ENCODE assay signal across 12 cellular contexts in the genomic region with DNA sequence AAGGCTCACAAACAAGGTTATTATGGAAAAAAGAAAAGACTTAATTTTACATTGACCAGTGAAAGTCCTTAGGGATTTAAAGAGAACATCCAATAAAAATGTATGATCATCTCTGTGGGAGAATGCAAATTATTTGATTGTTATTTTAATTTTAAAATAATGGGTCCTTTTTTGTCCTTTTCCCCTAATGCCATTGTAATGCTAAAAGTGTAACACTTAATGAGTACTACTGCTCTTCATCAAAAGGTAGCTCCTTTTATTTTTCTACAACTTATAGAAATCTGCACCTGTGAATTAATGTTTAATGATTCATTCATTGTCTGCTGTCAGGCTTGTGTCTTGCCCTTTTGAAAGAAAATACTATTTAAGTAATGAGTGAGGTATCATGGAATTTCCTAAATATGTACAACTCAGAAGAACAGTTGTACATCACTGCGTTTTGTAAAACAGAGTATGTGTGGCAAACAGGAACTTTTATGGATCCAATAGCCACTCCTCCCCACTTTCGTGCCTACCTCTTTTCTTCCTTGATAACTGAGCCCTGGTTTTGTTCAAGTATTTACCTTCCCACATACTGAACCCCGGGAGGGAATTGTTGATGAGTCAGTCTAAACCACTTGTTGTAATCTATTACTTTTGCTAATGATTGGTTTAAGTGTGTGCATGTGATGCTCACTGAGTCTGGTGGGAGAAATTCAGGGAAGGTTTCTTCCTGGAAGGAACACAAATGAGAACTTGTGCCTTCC. TPM values are rescaled to one million over a fixed set of nuclear protein-coding genes. Genes with fewer than 3 reads are reported as not detected.
DNase-seq lines count a peak whose midpoint lies in the region; ATAC-seq and TF ChIP-seq lines count a peak whose summit lies in the region.
"Had no signal": no experiment of that assay in that cellular context is flagged by ENCODE, and none has a peak within 500 bp of the region (broad histone marks: within the 10 kb centered on the region; RNA-seq: fewer than 3 reads in every experiment).

No MANE protein-coding gene starts in this region.

- no peak overlapping the region for H3K4me3 ChIP-seq in PC-3 (ENCODE audit: low read length)
- no peak overlapping the region for H3K4me3 ChIP-seq in transverse colon
- H3K4me3 ChIP-seq: SK-N-MC had no signal

- no peak overlapping the region for H3K9ac ChIP-seq in PC-3 (ENCODE audit: low read length)

- H4K20me1 ChIP-seq in PC-3 (ENCODE audit: low read length), result no peaks in the 10 kb centered on the region

- TF ChIP-seq CTCF in PC-3 (conservative IDR thresholded peaks at IDR 0.05; ENCODE audit: low read depth, low read length) (no peak), progenitor cell of endocrine pancreas (IDR thresholded peaks at IDR 0.05; ENCODE audit: unreplicated experiment) (no peak), transverse colon (IDR thresholded peaks at IDR 0.05) (no peak), mesothelial cell of epicardium (IDR thresholded peaks at IDR 0.05; ENCODE audit: unreplicated experiment) (no peak)

- H3K27me3 Mint-ChIP-seq in progenitor cell of endocrine pancreas (no peaks in the 10 kb centered on the region), mesothelial cell of epicardium (ENCODE audit: low read depth) (no peaks in the 10 kb centered on the region)

- in situ Hi-C loops in transverse colon (cut with MboI; ENCODE audit: low pct_ligation_motif_present in 1 of 4, low pct_unique_long_range_greater_than_20kb in 1 of 4, low sequenced_read_pairs in 3 of 4), result no loop called here

- H3K4me1 ChIP-seq in PC-3 (ENCODE audit: insufficient read depth, low read length), result peaks cover 8% of the 10 kb centered on the region
- no peaks in the 10 kb centered on the region for H3K4me1 ChIP-seq in transverse colon

- DNase-seq in DMS53 (lab: John Stamatoyannopoulos, UW), result peak; percentile 47
- DNase-seq in DMS53 treated with DMSO at 0.1 percent for 48 hours (lab: John Stamatoyannopoulos, UW; ENCODE audit: unreplicated experiment), result no peak
- DNase-seq in PC-3, result peak; percentile 49
- peak; percentile 71 for DNase-seq in epithelial cell of prostate (ENCODE audit: low read depth, low spot score)
- DNase-seq in progenitor cell of endocrine pancreas (ENCODE audit: low spot score, unreplicated experiment), result no peak
- no peak for DNase-seq in transverse colon
- DNase-seq in mesothelial cell of epicardium (ENCODE audit: low spot score in 2 of 2, unreplicated experiment in 2 of 2), result no peak
- DNase-seq: 8988T; activated T-cell treated with anti-CD3 and anti-CD28 coated beads, Interleukin-2, amount 50 U/mL, for 4 hours; NCI-H526 treated with DMSO at 0.1 percent for 48 hours had no signal

- CTCF ChIA-PET in PC-3 (lab: Charles Lee), result no interaction called here

- H3K4me1 Mint-ChIP-seq in progenitor cell of endocrine pancreas (ENCODE audit: low read depth) (peaks cover 14% of the 10 kb centered on the region), mesothelial cell of epicardium (peaks cover 49% of the 10 kb centered on the region)

- H3K36me3 Mint-ChIP-seq in progenitor cell of endocrine pancreas (ENCODE audit: insufficient read depth) (no peaks in the 10 kb centered on the region), mesothelial cell of epicardium (no peaks in the 10 kb centered on the region)

- intact Hi-C loops in PC-3 (cut with micrococcal nuclease) (no loop called here), transverse colon (cut with DNase I; ENCODE audit: low total_unique reads) (no loop called here)

- H3K27me3 ChIP-seq in PC-3 (ENCODE audit: low read length) (no peaks in the 10 kb centered on the region), transverse colon (no peaks in the 10 kb centered on the region)

- H3K4me3 Mint-ChIP-seq in progenitor cell of endocrine pancreas (ENCODE audit: low read depth) (no peak overlapping the region), mesothelial cell of epicardium (no peak overlapping the region)
- H3K4me3 Mint-ChIP-seq: activated T-cell treated with anti-CD3 and anti-CD28 coated beads, Interleukin-2, amount 50 U/mL, for 4 hours had no signal

- no peaks in the 10 kb centered on the region for H3F3A ChIP-seq in PC-3 (ENCODE audit: low read length, unreplicated experiment)

- no peak for TF ChIP-seq POLR2A in transverse colon (IDR thresholded peaks at IDR 0.05)

- no peak overlapping the region; the same call in 1 of the 2 replicates for H2AFZ ChIP-seq in PC-3 (ENCODE audit: low read length)

- H3K36me3 ChIP-seq in PC-3 (ENCODE audit: low read depth, low read length), result no peaks in the 10 kb centered on the region
- no peaks in the 10 kb centered on the region for H3K36me3 ChIP-seq in transverse colon

- no peaks in the 10 kb centered on the region for H3K9me2 ChIP-seq in PC-3 (replicated peaks; ENCODE audit: low read length)

- ATAC-seq in PC-3, result peak; percentile 57
- no peak for ATAC-seq in GM21825 (IDR thresholded peaks at IDR 0.05; ENCODE audit: unreplicated experiment)
- ATAC-seq: activated T-cell treated with anti-CD3 and anti-CD28 coated beads, Interleukin-2, amount 50 U/mL, for 4 hours had no signal

- H3K27ac Mint-ChIP-seq in progenitor cell of endocrine pancreas (peak overlapping the region; percentile 29), mesothelial cell of epicardium (no peak overlapping the region)

- POLR2A ChIA-PET in PC-3 (lab: Charles Lee; ENCODE audit: unreplicated experiment), result no interaction called here

- 0 out of 2 replicates have a peak overlapping the region, but pooled peaks have one; percentile 2 for H3K4me2 ChIP-seq in PC-3 (ENCODE audit: low read length)

- no peaks in the 10 kb centered on the region for H3K79me2 ChIP-seq in PC-3 (ENCODE audit: low read length)

- H3K9me3 Mint-ChIP-seq in progenitor cell of endocrine pancreas (ENCODE audit: low read depth), result no peaks in the 10 kb centered on the region
- no peaks in the 10 kb centered on the region for H3K9me3 Mint-ChIP-seq in mesothelial cell of epicardium
- H3K9me3 Mint-ChIP-seq: activated T-cell treated with anti-CD3 and anti-CD28 coated beads, Interleukin-2, amount 50 U/mL, for 4 hours had no signal

- peak overlapping the region; percentile 13; the same call in 1 of the 2 replicates for H3K27ac ChIP-seq in PC-3 (ENCODE audit: low read length)
- H3K27ac ChIP-seq in epithelial cell of prostate, result peak overlapping the region; percentile 25
- H3K27ac ChIP-seq in transverse colon, result no peak overlapping the region
- H3K27ac ChIP-seq: SK-N-MC had no signal

- no peak for TF ChIP-seq EP300 in transverse colon (IDR thresholded peaks at IDR 0.05; ENCODE audit: low read depth)

- BruUV-seq in PC-3 (replicated peaks; lab: Mats Ljungman, UMichigan), result no TSS peak

- no peaks in the 10 kb centered on the region for H3K9me3 ChIP-seq in PC-3 (ENCODE audit: low read length)
- no peaks in the 10 kb centered on the region for H3K9me3 ChIP-seq in transverse colon

- 51 to 62% methylated on average over 3 of the region's 3 CpGs for WGBS in transverse colon (ENCODE audit: low coverage in 1 of 2), 2 donors

RNA-seq across cellular contexts. Expression of gene TRUB1, which starts 19.9 kb away (rescaled TPM):
- 21.7 and 28.0 TPM in 2 replicates for total RNA-seq in PC-3 (2014; rRNA removed)
- total RNA-seq in progenitor cell of endocrine pancreas, result 21.2 and 25.3 TPM in 2 replicates
- 10 to 100 TPM; 14.6 to 40.0 (median 21.1) TPM for total RNA-seq in transverse colon
- 20.5 to 23.6 TPM (median 21.4 TPM) in 3 replicates for total RNA-seq in mesothelial cell of epicardium

Comparison
In these comparisons a context has a peak if more than half of its experiments do, and no peak if none do; other contexts are left out.
1. DNase-seq: peak in DMS53 (single experiment), PC-3 (single experiment) and epithelial cell of prostate (single experiment); none in DMS53 treated with DMSO at 0.1 percent for 48 hours (single experiment), progenitor cell of endocrine pancreas (single experiment), transverse colon (single experiment) and mesothelial cell of epicardium (0 of 2).
2. H3K27ac ChIP-seq: peak in PC-3 (single experiment) and epithelial cell of prostate (single experiment); none in transverse colon (0 of 4).